Comparison of ENCODE assay signal across 9 cellular contexts in the genomic region with DNA sequence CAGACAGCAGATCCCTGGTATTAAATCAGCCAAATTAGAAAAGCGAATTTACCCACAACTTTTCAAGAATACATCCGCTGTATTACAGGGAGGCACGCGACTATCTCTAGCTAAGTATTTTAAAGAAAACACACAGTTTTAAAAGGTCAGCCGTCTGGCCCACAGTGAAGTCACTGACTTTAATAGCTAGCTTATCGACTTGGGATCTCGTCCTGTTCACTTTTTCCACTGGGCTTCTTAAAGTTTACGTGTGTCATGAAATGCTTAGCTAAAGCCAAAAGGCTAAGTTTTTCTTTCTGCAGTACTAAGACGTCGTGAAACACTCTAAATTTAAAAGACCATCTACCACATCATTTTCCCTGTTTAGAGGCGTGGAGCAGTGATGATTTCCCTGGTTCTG. TPM values are rescaled to one million over a fixed set of nuclear protein-coding genes. Genes with fewer than 3 reads are reported as not detected.
DNase-seq lines count a peak whose midpoint lies in the region; ATAC-seq and TF ChIP-seq lines count a peak whose summit lies in the region.
"Had no signal": no experiment of that assay in that cellular context is flagged by ENCODE, and none has a peak within 500 bp of the region (broad histone marks: within the 10 kb centered on the region; RNA-seq: fewer than 3 reads in every experiment).

No MANE protein-coding gene starts in this region.

- H4K91ac ChIP-seq in neuronal stem cell (ENCODE audit: low read depth, low read length, poor library complexity): no peak overlapping the region

- H3K27ac Mint-ChIP-seq in activated CD4-positive, alpha-beta memory T cell treated with anti-CD3 and anti-CD28 coated beads, Interleukin-2, amount 10 ng/mL, durations not matched to agents 7 days and 5 days: peak overlapping the region; percentile 90
- peak overlapping the region; percentile 3 for H3K27ac Mint-ChIP-seq in type B pancreatic cell

- no peak overlapping the region for H2BK5ac ChIP-seq in neuronal stem cell (ENCODE audit: low read length)

- no peak overlapping the region for H3K4me3 ChIP-seq in neuronal stem cell (ENCODE audit: low read length in 2 of 2)

- no peak overlapping the region for H3K4me2 ChIP-seq in neuronal stem cell (ENCODE audit: insufficient read depth, low read length, poor library complexity, severe bottlenecking)

- H3K36me3 Mint-ChIP-seq in activated CD4-positive, alpha-beta memory T cell treated with anti-CD3 and anti-CD28 coated beads, Interleukin-2, amount 10 ng/mL, durations not matched to agents 7 days and 5 days (ENCODE audit: low read depth): peaks cover 25% of the 10 kb centered on the region
- H3K36me3 Mint-ChIP-seq in type B pancreatic cell: no peaks in the 10 kb centered on the region

- H3K4me3 Mint-ChIP-seq in activated CD4-positive, alpha-beta memory T cell treated with anti-CD3 and anti-CD28 coated beads, Interleukin-2, amount 10 ng/mL, durations not matched to agents 7 days and 5 days: peak overlapping the region; percentile 64
- peak overlapping the region; percentile 21 for H3K4me3 Mint-ChIP-seq in type B pancreatic cell

- peaks cover 15% of the 10 kb centered on the region for H3K4me1 ChIP-seq in foreskin keratinocyte
- H3K4me1 ChIP-seq in neuronal stem cell (ENCODE audit: control insufficient read depth in 2 of 2, insufficient read depth in 1 of 2, low read depth in 1 of 2, low read length in 2 of 2): peaks cover 10 to 44% of the 10 kb centered on the region in 2 donors

- no peak overlapping the region for H2BK120ac ChIP-seq in neuronal stem cell (ENCODE audit: low read depth, low read length)

- H3K27me3 ChIP-seq in foreskin keratinocyte: no peaks in the 10 kb centered on the region
- H3K27me3 ChIP-seq in neuronal stem cell (ENCODE audit: control insufficient read depth in 3 of 3, insufficient read depth in 3 of 3, low read depth in 1 of 3, low read length in 3 of 3): no peaks in the 10 kb centered on the region

- no peak for TF ChIP-seq CTCF in foreskin keratinocyte (conservative IDR thresholded peaks at IDR 0.05)
- no peak for TF ChIP-seq CTCF in type B pancreatic cell (conservative IDR thresholded peaks at IDR 0.05)

- no peak overlapping the region for H2BK15ac ChIP-seq in neuronal stem cell (ENCODE audit: low read length)

- H3K9me3 Mint-ChIP-seq in activated CD4-positive, alpha-beta memory T cell treated with anti-CD3 and anti-CD28 coated beads, Interleukin-2, amount 10 ng/mL, durations not matched to agents 7 days and 5 days: peaks cover 2% of the 10 kb centered on the region
- peaks cover 5% of the 10 kb centered on the region for H3K9me3 Mint-ChIP-seq in type B pancreatic cell

- POLR2A ChIA-PET in activated CD4-positive, alpha-beta memory T cell treated with anti-CD3 and anti-CD28 coated beads, Interleukin-2, amount 10 ng/mL, durations not matched to agents 7 days and 5 days (lab: Charles Lee): interaction anchor here (0.7 to 4.7 kb wide), 12 partner anchors 7 to 253 kb away, joined by 3 to 50 read pairs (median 5); a partner anchor contains a TSS

- no peak overlapping the region for H3K14ac ChIP-seq in neuronal stem cell (ENCODE audit: low read length)

- no peak overlapping the region for H3K23ac ChIP-seq in neuronal stem cell (ENCODE audit: low read depth, low read length, poor library complexity)

- no peak for ATAC-seq in foreskin keratinocyte
- ATAC-seq in GM21381 (IDR thresholded peaks at IDR 0.05; ENCODE audit: unreplicated experiment): no peak

- no peak overlapping the region for H2AK5ac ChIP-seq in neuronal stem cell (ENCODE audit: low read depth, low read length)

- no peak overlapping the region for H3K4ac ChIP-seq in neuronal stem cell (ENCODE audit: low read length)

- H3K9me3 ChIP-seq in neuronal stem cell (replicated peaks in 1 of 2; ENCODE audit: control insufficient read depth in 2 of 2, insufficient read depth in 1 of 2, low read depth in 1 of 2, low read length in 2 of 2): peaks cover 2 to 11% of the 10 kb centered on the region in 2 donors

- H3K36me3 ChIP-seq in neuronal stem cell (replicated peaks in 1 of 2; ENCODE audit: control insufficient read depth in 2 of 2, insufficient read depth in 2 of 2, low read length in 2 of 2): peaks cover 4 to 37% of the 10 kb centered on the region in 2 donors

- peaks cover 70% of the 10 kb centered on the region for H3K4me1 Mint-ChIP-seq in activated CD4-positive, alpha-beta memory T cell treated with anti-CD3 and anti-CD28 coated beads, Interleukin-2, amount 10 ng/mL, durations not matched to agents 7 days and 5 days
- H3K4me1 Mint-ChIP-seq in type B pancreatic cell (ENCODE audit: unreplicated experiment): peaks cover 34% of the 10 kb centered on the region

- no peak overlapping the region for H2AFZ ChIP-seq in neuronal stem cell (ENCODE audit: low read length)

- H3K9ac ChIP-seq in neuronal stem cell (ENCODE audit: low read depth, low read length, poor library complexity): no peak overlapping the region

- CTCF ChIA-PET in activated CD4-positive, alpha-beta memory T cell treated with anti-CD3 and anti-CD28 coated beads, Interleukin-2, amount 10 ng/mL, durations not matched to agents 7 days and 5 days (lab: Charles Lee): interaction anchor here (1.0 to 1.9 kb wide), 6 partner anchors 10 to 195 kb away, joined by 3 to 13 read pairs (median 4); no protein-coding TSS in a partner anchor

- H3K18ac ChIP-seq in neuronal stem cell (ENCODE audit: low read length): no peak overlapping the region

- H3K27me3 Mint-ChIP-seq in activated CD4-positive, alpha-beta memory T cell treated with anti-CD3 and anti-CD28 coated beads, Interleukin-2, amount 10 ng/mL, durations not matched to agents 7 days and 5 days: peaks cover 1% of the 10 kb centered on the region
- H3K27me3 Mint-ChIP-seq in type B pancreatic cell: peaks cover 3% of the 10 kb centered on the region

- no peaks in the 10 kb centered on the region for H3K79me1 ChIP-seq in neuronal stem cell (ENCODE audit: low read depth, low read length)

- peak; percentile 58 for DNase-seq in stimulated activated CD4-positive, alpha-beta T cell treated with anti-CD3 and anti-CD28 coated beads, Interleukin-15, amount 100 ng/mL, for 24 hours
- DNase-seq in stimulated activated CD4-positive, alpha-beta T cell treated with anti-CD3 and anti-CD28 coated beads, Interleukin-12 subunit alpha, Interleukin-12 subunit beta, amount 100 ng/mL, for 4 hours: no peak
- DNase-seq in activated CD4-positive, alpha-beta memory T cell treated with anti-CD3 and anti-CD28 coated beads, Interleukin-2, amount 10 ng/mL, durations not matched to agents 7 days and 5 days: no peak
- DNase-seq in foreskin keratinocyte (no peak), type B pancreatic cell (ENCODE audit: extremely low spot score, unreplicated experiment) (no peak), epidermal melanocyte (ENCODE audit: insufficient read length, low spot score) (no peak), neuronal stem cell (ENCODE audit: low spot score) (no peak)
- DNase-seq: NCI-H524 treated with DMSO at 0.1 percent for 48 hours had no signal

- WGBS in neuronal stem cell (ENCODE audit: extremely low coverage in 2 of 2, insufficient read length in 2 of 2, insufficient replicate concordance in 1 of 2), 2 donors: no CpG with 5 or more reads among the region's 11 CpGs

- H4K8ac ChIP-seq in neuronal stem cell (ENCODE audit: low read depth, low read length): no peak overlapping the region

- no peak overlapping the region for H2BK12ac ChIP-seq in neuronal stem cell (ENCODE audit: low read length)

- peak overlapping the region; percentile 83 for H3K27ac ChIP-seq in foreskin keratinocyte
- no peak overlapping the region for H3K27ac ChIP-seq in neuronal stem cell (replicated peaks; ENCODE audit: low read length)

RNA-seq across cellular contexts. Expression of a gene that starts 27.2 kb away (rescaled TPM):
- total RNA-seq in activated CD4-positive, alpha-beta memory T cell treated with anti-CD3 and anti-CD28 coated beads, Interleukin-2, amount 10 ng/mL, durations not matched to agents 7 days and 5 days: 10 to 100 TPM; 43.0 to 43.7 TPM
- 7.9 and 15.2 TPM in 2 replicates for total RNA-seq in foreskin keratinocyte
- polyA plus RNA-seq in foreskin keratinocyte: 2.6 and 6.8 TPM in 2 replicates
- 10.9 and 28.9 TPM in 2 replicates for total RNA-seq in type B pancreatic cell (ENCODE audit: low replicate concordance)
- 183 TPM for polyA plus RNA-seq in neuronal stem cell (2013, experiment 1 of 2)
- polyA plus RNA-seq in neuronal stem cell (2013, experiment 2 of 2): 174 TPM
